In the genomic region with DNA sequence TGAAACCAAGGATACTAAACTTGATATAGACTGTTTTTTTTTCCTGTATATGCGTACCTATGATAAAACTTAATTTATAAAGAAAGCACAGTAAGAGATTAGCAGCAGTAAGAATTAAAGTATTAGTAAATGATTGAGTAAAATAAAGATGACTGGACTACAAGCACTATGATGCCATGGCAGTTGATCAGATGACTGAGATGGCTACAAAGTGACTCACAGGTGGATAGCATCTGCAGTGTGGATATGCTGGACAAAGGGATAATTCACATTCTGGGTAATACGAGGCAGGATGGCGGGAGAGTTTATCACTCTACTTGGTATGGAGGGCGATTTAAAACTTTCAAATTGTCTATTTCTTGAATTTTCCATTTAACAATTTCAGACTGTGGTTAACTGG, we compare ENCODE assay signal across 18 cellular contexts. TPM values are rescaled to one million over a fixed set of nuclear protein-coding genes. Genes with fewer than 3 reads are reported as not detected.
"Had no signal": no experiment of that assay in that cellular context is flagged by ENCODE, and none has a peak within 500 bp of the region (broad histone marks: within the 10 kb centered on the region; RNA-seq: fewer than 3 reads in every experiment).

No MANE protein-coding gene starts in this region.

- DNase-seq: activated B cell treated with CpG ODN at 0.5 μM for 24 hours; activated CD4-positive, alpha-beta T cell treated with anti-CD3 and anti-CD28 coated beads, Interleukin-2, amount 10 ng/mL, durations not matched to agents 7 days and 5 days; activated gamma-delta T cell treated with Interleukin-2 at 50 U/mL for 16 hours; amygdala; cerebellar nuclear complex; effector CD8-positive, alpha-beta T cell; heart left ventricle; immature natural killer cell; left colon; lower lobe of right lung; right lobe of liver; stomach; T-helper 2 cell had no signal

- ATAC-seq: heart left ventricle, left colon, lower lobe of right lung, right lobe of liver had no signal

- H3K27me3 ChIP-seq: right lobe of liver, stomach had no signal

- H3K36me3 ChIP-seq: heart left ventricle, lower lobe of right lung, prostate gland, right lobe of liver, stomach, thoracic aorta had no signal

- H3K4me1 ChIP-seq: heart left ventricle, lower lobe of right lung, prostate gland, right lobe of liver, stomach had no signal

- H3K4me3 ChIP-seq: heart left ventricle, lower lobe of right lung, prostate gland, right lobe of liver, stomach, thoracic aorta had no signal

- H3K27ac ChIP-seq: heart left ventricle, lower lobe of right lung, prostate gland, right lobe of liver, stomach, thoracic aorta had no signal

- FAIRE-seq: endothelial cell of umbilical vein, frontal cortex, TTC549 had no signal

- H3K9me3 ChIP-seq: heart left ventricle, lower lobe of right lung, prostate gland, right lobe of liver, stomach, thoracic aorta had no signal

RNA-seq across cellular contexts. Expression of a gene that starts 11.8 kb away (rescaled TPM):
- total RNA-seq: activated B cell treated with CpG ODN at 0.5 μM for 24 hours; activated CD4-positive, alpha-beta T cell treated with anti-CD3 and anti-CD28 coated beads, Interleukin-2, amount 10 ng/mL, durations not matched to agents 7 days and 5 days; endothelial cell of umbilical vein had no signal
